In the genomic region with DNA sequence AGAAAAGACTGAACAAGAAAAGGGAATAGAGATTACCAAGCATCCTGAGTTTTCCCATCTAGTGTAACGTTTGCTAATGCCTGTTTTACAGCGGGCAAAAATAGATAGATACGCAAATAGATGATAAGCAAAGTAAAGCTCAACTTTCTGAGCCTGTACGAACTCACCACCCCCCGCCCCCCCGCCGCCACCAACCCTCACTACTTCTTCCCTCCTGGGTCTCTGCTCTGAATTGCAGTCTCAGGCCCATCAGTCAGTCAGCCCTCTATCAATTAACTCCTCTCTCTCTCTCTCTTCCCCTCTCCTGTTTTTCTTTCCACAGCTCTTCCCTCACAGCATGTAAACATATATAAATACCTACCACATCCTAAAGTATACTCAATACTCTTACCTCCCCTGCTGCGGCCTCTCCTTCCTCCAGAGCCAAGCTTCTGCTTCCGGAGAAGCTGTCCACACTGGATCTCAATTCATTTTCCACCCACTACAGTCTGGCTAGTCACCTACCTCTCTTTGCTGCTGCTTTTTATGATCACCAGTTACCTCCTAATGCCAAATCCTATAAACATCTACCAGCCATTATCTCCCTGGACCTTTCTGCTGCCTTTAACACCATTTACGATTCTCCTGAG, we compare ENCODE assay signal across 1 cellular context.
A peak's percentile ranks its signal among the peaks of the same experiment; 100 is the strongest.
TF ChIP-seq lines count a peak whose summit lies in the region.

No MANE protein-coding gene starts in this region.

TF ChIP-seq in K562, 482 proteins besides CTCF, POLR2A, EP300 and RAD21 (continued from another document and continues in another):
- TF ChIP-seq PPARD (CRISPR knock-in tag; IDR thresholded peaks at IDR 0.05) (no peak), HIVEP1 (CRISPR knock-in tag; IDR thresholded peaks at IDR 0.05) (no peak), CBX1 (IDR thresholded peaks at IDR 0.05; ENCODE audit: low read depth) (no peak), NR2C2 (CRISPR knock-in tag; IDR thresholded peaks at IDR 0.05) (no peak), NR2C2 (tag; IDR thresholded peaks at IDR 0.05) (peak; percentile 34; the same call in 1 of the 2 replicates), ZNF436 (CRISPR knock-in tag; IDR thresholded peaks at IDR 0.05) (no peak), DPF2 (IDR thresholded peaks at IDR 0.05) (peak; percentile 54; the same call in 1 of the 2 replicates), RBM25 (IDR thresholded peaks at IDR 0.05; ENCODE audit: low read depth, low read length, severe bottlenecking) (no peak), MEF2D (tag; conservative IDR thresholded peaks at IDR 0.05; ENCODE audit: low read depth) (peak; percentile 44; the same call in 1 of the 2 replicates), ARID1B (IDR thresholded peaks at IDR 0.05) (peak; percentile 53; the same call in 1 of the 2 replicates), CBX5 (IDR thresholded peaks at IDR 0.05; ENCODE audit: borderline replicate concordance, low read depth) (no peak), SRF (CRISPR knock-in tag; IDR thresholded peaks at IDR 0.05) (no peak), NFE2 (IDR thresholded peaks at IDR 0.05; ENCODE audit: low read depth) (0 out of 2 replicates have a peak, but pooled peaks have one; percentile 29), ERF (CRISPR knock-in tag; IDR thresholded peaks at IDR 0.05) (0 out of 2 replicates have a peak, but pooled peaks have one; percentile 22), HDAC3 (IDR thresholded peaks at IDR 0.05; ENCODE audit: borderline replicate concordance, partially characterized antibody) (no peak), IRF2 (CRISPR knock-in tag; IDR thresholded peaks at IDR 0.05) (no peak), SMAD3 (CRISPR knock-in tag; conservative IDR thresholded peaks at IDR 0.05) (no peak), CHD1 (IDR thresholded peaks at IDR 0.05; ENCODE audit: low read length) (no peak), MTA1 (IDR thresholded peaks at IDR 0.05; ENCODE audit: borderline replicate concordance) (no peak), HLTF (IDR thresholded peaks at IDR 0.05) (0 out of 2 replicates have a peak, but pooled peaks have one; percentile 65), HSF4 (CRISPR knock-in tag; IDR thresholded peaks at IDR 0.05; ENCODE audit: borderline replicate concordance) (no peak), SRSF1 (IDR thresholded peaks at IDR 0.05; ENCODE audit: low read depth, low read length) (no peak), PHTF2 (CRISPR knock-in tag; IDR thresholded peaks at IDR 0.05) (no peak), ZNF146 (CRISPR knock-in tag; IDR thresholded peaks at IDR 0.05; ENCODE audit: unreplicated experiment) (no peak), ZNF696 (CRISPR knock-in tag; conservative IDR thresholded peaks at IDR 0.05) (0 out of 2 replicates have a peak, but pooled peaks have one; percentile 27), CBFA2T2 (conservative IDR thresholded peaks at IDR 0.05) (no peak), ETS2 (tag; IDR thresholded peaks at IDR 0.05; ENCODE audit: borderline replicate concordance, poor library complexity, severe bottlenecking) (no peak), POLR2H (tag; IDR thresholded peaks at IDR 0.05; ENCODE audit: low read depth) (0 out of 2 replicates have a peak, but pooled peaks have one; percentile 3), MAZ (CRISPR knock-in tag; conservative IDR thresholded peaks at IDR 0.05 in 1 of 2, IDR thresholded peaks at IDR 0.05 in 1 of 2) (no peak)
- TF ChIP-seq, protein P1, sequence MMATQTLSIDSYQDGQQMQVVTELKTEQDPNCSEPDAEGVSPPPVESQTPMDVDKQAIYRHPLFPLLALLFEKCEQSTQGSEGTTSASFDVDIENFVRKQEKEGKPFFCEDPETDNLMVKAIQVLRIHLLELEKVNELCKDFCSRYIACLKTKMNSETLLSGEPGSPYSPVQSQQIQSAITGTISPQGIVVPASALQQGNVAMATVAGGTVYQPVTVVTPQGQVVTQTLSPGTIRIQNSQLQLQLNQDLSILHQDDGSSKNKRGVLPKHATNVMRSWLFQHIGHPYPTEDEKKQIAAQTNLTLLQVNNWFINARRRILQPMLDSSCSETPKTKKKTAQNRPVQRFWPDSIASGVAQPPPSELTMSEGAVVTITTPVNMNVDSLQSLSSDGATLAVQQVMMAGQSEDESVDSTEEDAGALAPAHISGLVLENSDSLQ (IDR thresholded peaks at IDR 0.05): peak; percentile 62
- TF ChIP-seq, protein P2, sequence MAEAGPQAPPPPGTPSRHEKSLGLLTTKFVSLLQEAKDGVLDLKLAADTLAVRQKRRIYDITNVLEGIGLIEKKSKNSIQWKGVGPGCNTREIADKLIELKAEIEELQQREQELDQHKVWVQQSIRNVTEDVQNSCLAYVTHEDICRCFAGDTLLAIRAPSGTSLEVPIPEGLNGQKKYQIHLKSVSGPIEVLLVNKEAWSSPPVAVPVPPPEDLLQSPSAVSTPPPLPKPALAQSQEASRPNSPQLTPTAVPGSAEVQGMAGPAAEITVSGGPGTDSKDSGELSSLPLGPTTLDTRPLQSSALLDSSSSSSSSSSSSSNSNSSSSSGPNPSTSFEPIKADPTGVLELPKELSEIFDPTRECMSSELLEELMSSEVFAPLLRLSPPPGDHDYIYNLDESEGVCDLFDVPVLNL (CRISPR knock-in tag; IDR thresholded peaks at IDR 0.05; ENCODE audit: low read depth): no peak
- TF ChIP-seq, protein P3, sequence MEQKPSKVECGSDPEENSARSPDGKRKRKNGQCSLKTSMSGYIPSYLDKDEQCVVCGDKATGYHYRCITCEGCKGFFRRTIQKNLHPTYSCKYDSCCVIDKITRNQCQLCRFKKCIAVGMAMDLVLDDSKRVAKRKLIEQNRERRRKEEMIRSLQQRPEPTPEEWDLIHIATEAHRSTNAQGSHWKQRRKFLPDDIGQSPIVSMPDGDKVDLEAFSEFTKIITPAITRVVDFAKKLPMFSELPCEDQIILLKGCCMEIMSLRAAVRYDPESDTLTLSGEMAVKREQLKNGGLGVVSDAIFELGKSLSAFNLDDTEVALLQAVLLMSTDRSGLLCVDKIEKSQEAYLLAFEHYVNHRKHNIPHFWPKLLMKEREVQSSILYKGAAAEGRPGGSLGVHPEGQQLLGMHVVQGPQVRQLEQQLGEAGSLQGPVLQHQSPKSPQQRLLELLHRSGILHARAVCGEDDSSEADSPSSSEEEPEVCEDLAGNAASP (IDR thresholded peaks at IDR 0.05): no peak
- TF ChIP-seq, protein P4, sequence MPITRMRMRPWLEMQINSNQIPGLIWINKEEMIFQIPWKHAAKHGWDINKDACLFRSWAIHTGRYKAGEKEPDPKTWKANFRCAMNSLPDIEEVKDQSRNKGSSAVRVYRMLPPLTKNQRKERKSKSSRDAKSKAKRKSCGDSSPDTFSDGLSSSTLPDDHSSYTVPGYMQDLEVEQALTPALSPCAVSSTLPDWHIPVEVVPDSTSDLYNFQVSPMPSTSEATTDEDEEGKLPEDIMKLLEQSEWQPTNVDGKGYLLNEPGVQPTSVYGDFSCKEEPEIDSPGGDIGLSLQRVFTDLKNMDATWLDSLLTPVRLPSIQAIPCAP (CRISPR knock-in tag; IDR thresholded peaks at IDR 0.05; ENCODE audit: borderline replicate concordance): no peak
- TF ChIP-seq, protein P5, sequence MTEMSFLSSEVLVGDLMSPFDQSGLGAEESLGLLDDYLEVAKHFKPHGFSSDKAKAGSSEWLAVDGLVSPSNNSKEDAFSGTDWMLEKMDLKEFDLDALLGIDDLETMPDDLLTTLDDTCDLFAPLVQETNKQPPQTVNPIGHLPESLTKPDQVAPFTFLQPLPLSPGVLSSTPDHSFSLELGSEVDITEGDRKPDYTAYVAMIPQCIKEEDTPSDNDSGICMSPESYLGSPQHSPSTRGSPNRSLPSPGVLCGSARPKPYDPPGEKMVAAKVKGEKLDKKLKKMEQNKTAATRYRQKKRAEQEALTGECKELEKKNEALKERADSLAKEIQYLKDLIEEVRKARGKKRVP (CRISPR knock-in tag; IDR thresholded peaks at IDR 0.05): peak; percentile 23; the same call in 1 of the 2 replicates
- TF ChIP-seq, protein P6, sequence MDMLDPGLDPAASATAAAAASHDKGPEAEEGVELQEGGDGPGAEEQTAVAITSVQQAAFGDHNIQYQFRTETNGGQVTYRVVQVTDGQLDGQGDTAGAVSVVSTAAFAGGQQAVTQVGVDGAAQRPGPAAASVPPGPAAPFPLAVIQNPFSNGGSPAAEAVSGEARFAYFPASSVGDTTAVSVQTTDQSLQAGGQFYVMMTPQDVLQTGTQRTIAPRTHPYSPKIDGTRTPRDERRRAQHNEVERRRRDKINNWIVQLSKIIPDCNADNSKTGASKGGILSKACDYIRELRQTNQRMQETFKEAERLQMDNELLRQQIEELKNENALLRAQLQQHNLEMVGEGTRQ (CRISPR knock-in tag; IDR thresholded peaks at IDR 0.05): no peak
- TF ChIP-seq, protein P7, sequence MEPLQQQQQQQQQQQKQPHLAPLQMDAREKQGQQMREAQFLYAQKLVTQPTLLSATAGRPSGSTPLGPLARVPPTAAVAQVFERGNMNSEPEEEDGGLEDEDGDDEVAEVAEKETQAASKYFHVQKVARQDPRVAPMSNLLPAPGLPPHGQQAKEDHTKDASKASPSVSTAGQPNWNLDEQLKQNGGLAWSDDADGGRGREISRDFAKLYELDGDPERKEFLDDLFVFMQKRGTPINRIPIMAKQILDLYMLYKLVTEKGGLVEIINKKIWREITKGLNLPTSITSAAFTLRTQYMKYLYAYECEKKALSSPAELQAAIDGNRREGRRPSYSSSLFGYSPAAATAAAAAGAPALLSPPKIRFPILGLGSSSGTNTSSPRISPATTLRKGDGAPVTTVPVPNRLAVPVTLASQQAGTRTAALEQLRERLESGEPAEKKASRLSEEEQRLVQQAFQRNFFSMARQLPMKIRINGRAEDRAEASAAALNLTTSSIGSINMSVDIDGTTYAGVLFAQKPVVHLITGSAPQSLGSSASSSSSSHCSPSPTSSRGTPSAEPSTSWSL (CRISPR knock-in tag; IDR thresholded peaks at IDR 0.05; ENCODE audit: borderline replicate concordance): no peak
- TF ChIP-seq, protein P8, sequence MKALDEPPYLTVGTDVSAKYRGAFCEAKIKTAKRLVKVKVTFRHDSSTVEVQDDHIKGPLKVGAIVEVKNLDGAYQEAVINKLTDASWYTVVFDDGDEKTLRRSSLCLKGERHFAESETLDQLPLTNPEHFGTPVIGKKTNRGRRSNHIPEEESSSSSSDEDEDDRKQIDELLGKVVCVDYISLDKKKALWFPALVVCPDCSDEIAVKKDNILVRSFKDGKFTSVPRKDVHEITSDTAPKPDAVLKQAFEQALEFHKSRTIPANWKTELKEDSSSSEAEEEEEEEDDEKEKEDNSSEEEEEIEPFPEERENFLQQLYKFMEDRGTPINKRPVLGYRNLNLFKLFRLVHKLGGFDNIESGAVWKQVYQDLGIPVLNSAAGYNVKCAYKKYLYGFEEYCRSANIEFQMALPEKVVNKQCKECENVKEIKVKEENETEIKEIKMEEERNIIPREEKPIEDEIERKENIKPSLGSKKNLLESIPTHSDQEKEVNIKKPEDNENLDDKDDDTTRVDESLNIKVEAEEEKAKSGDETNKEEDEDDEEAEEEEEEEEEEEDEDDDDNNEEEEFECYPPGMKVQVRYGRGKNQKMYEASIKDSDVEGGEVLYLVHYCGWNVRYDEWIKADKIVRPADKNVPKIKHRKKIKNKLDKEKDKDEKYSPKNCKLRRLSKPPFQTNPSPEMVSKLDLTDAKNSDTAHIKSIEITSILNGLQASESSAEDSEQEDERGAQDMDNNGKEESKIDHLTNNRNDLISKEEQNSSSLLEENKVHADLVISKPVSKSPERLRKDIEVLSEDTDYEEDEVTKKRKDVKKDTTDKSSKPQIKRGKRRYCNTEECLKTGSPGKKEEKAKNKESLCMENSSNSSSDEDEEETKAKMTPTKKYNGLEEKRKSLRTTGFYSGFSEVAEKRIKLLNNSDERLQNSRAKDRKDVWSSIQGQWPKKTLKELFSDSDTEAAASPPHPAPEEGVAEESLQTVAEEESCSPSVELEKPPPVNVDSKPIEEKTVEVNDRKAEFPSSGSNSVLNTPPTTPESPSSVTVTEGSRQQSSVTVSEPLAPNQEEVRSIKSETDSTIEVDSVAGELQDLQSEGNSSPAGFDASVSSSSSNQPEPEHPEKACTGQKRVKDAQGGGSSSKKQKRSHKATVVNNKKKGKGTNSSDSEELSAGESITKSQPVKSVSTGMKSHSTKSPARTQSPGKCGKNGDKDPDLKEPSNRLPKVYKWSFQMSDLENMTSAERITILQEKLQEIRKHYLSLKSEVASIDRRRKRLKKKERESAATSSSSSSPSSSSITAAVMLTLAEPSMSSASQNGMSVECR (CRISPR knock-in tag; IDR thresholded peaks at IDR 0.05): no peak
- TF ChIP-seq, protein P9, sequence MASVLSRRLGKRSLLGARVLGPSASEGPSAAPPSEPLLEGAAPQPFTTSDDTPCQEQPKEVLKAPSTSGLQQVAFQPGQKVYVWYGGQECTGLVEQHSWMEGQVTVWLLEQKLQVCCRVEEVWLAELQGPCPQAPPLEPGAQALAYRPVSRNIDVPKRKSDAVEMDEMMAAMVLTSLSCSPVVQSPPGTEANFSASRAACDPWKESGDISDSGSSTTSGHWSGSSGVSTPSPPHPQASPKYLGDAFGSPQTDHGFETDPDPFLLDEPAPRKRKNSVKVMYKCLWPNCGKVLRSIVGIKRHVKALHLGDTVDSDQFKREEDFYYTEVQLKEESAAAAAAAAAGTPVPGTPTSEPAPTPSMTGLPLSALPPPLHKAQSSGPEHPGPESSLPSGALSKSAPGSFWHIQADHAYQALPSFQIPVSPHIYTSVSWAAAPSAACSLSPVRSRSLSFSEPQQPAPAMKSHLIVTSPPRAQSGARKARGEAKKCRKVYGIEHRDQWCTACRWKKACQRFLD (CRISPR knock-in tag; IDR thresholded peaks at IDR 0.05): no peak
- TF ChIP-seq, protein P10, sequence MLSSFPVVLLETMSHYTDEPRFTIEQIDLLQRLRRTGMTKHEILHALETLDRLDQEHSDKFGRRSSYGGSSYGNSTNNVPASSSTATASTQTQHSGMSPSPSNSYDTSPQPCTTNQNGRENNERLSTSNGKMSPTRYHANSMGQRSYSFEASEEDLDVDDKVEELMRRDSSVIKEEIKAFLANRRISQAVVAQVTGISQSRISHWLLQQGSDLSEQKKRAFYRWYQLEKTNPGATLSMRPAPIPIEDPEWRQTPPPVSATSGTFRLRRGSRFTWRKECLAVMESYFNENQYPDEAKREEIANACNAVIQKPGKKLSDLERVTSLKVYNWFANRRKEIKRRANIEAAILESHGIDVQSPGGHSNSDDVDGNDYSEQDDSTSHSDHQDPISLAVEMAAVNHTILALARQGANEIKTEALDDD (IDR thresholded peaks at IDR 0.05): peak; percentile 51; the same call in 1 of the 2 replicates
- TF ChIP-seq, protein P11, sequence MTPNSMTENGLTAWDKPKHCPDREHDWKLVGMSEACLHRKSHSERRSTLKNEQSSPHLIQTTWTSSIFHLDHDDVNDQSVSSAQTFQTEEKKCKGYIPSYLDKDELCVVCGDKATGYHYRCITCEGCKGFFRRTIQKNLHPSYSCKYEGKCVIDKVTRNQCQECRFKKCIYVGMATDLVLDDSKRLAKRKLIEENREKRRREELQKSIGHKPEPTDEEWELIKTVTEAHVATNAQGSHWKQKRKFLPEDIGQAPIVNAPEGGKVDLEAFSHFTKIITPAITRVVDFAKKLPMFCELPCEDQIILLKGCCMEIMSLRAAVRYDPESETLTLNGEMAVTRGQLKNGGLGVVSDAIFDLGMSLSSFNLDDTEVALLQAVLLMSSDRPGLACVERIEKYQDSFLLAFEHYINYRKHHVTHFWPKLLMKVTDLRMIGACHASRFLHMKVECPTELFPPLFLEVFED (CRISPR knock-in tag; conservative IDR thresholded peaks at IDR 0.05): 0 out of 2 replicates have a peak, but pooled peaks have one; percentile 75
